In the genomic region with DNA sequence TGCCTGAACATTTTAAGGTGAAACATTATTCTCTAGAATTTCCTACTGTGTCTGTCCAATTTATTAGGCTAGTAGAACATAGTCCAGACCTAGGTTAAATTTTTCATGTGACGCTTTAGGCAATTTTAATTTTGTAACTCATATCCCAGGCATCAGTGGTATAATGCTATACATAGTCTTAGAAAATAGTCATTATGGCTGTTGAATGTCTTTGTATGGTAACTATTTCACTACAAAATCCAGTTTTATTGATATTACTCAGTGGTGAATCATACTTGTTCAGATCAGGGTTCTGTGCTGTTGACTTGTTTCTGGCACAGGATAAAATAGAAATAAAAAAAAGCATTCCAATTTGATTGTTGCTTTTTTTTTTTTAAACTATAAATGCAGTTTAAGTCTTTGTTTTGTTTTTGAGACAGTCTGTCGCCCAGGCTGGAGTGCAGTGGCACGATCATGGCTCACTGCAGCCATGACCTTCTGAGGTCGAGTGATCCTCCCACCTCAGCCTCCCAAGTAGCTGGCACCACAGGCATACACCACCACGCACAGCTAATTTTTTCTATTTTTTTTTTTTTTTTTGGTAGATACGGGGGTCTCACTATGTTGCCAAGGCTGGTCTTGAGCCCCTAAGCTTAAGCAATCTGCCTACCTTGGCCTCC, we compare ENCODE assay signal across 13 cellular contexts.
A peak's percentile ranks its signal among the peaks of the same experiment; 100 is the strongest.
DNase-seq lines count a peak whose midpoint lies in the region; ATAC-seq and TF ChIP-seq lines count a peak whose summit lies in the region.
"Had no signal": no experiment of that assay in that cellular context is flagged by ENCODE, and none has a peak within 500 bp of the region (broad histone marks: within the 10 kb centered on the region; RNA-seq: fewer than 3 reads in every experiment).

No MANE protein-coding gene starts in this region.

- no peak for DNase-seq in activated CD8-positive, alpha-beta T cell treated with anti-CD3 and anti-CD28 coated beads for 36 hours
- no peak for DNase-seq in activated CD8-positive, alpha-beta T cell treated with anti-CD3 and anti-CD28 coated beads, Interleukin-2, amount 10 ng/mL, durations not matched to agents 7 days and 5 days
- DNase-seq in RKO (ENCODE audit: low spot score) (peak; percentile 30), fibroblast of gingiva (ENCODE audit: low read depth) (peak; percentile 19), NCI-H2171 treated with DMSO at 0.1 percent for 48 hours (lab: John Stamatoyannopoulos, UW) (no peak)
- DNase-seq: activated naive CD8-positive, alpha-beta T cell treated with anti-CD3 and anti-CD28 coated beads, Interleukin-2, amount 10 ng/mL, durations not matched to agents 7 days and 5 days; NCI-H1092; NCI-H526; psoas muscle had no signal

- H3K36me3 Mint-ChIP-seq in activated CD8-positive, alpha-beta T cell treated with anti-CD3 and anti-CD28 coated beads for 36 hours (ENCODE audit: low read depth) = peaks cover 28% of the 10 kb centered on the region
- H3K36me3 Mint-ChIP-seq in activated CD8-positive, alpha-beta T cell treated with anti-CD3 and anti-CD28 coated beads, Interleukin-2, amount 10 ng/mL, durations not matched to agents 7 days and 5 days (ENCODE audit: low read depth) = peaks cover 29% of the 10 kb centered on the region
- peaks cover 43% of the 10 kb centered on the region for H3K36me3 Mint-ChIP-seq in stimulated activated naive CD8-positive, alpha-beta T cell treated with anti-CD3 and anti-CD28 coated beads, Interleukin-15, Interleukin-2, amounts not matched to agents 100 ng/mL and 50 ng/mL, for 24 hours (ENCODE audit: low read depth)

- no peaks in the 10 kb centered on the region for H3K9me3 Mint-ChIP-seq in activated CD8-positive, alpha-beta T cell treated with anti-CD3 and anti-CD28 coated beads for 36 hours
- no peaks in the 10 kb centered on the region for H3K9me3 Mint-ChIP-seq in activated CD8-positive, alpha-beta T cell treated with anti-CD3 and anti-CD28 coated beads, Interleukin-2, amount 10 ng/mL, durations not matched to agents 7 days and 5 days (ENCODE audit: insufficient read depth)
- no peaks in the 10 kb centered on the region for H3K9me3 Mint-ChIP-seq in stimulated activated naive CD8-positive, alpha-beta T cell treated with anti-CD3 and anti-CD28 coated beads, Interleukin-15, Interleukin-2, amounts not matched to agents 100 ng/mL and 50 ng/mL, for 24 hours
- H3K9me3 Mint-ChIP-seq: activated naive CD8-positive, alpha-beta T cell treated with anti-CD3 and anti-CD28 coated beads, Interleukin-2, amount 10 ng/mL, durations not matched to agents 7 days and 5 days; mesothelial cell of epicardium had no signal

- POLR2A ChIA-PET in activated CD8-positive, alpha-beta T cell treated with anti-CD3 and anti-CD28 coated beads for 36 hours (lab: Charles Lee) = no interaction called here
- POLR2A ChIA-PET in activated CD8-positive, alpha-beta T cell treated with anti-CD3 and anti-CD28 coated beads, Interleukin-2, amount 10 ng/mL, durations not matched to agents 7 days and 5 days (lab: Charles Lee) = interaction anchor here (0.5 kb wide), 1 partner anchor 8 kb away, joined by 5 read pairs; no protein-coding TSS in a partner anchor

- H3K4me3 Mint-ChIP-seq in activated CD8-positive, alpha-beta T cell treated with anti-CD3 and anti-CD28 coated beads for 36 hours = no peak overlapping the region
- no peak overlapping the region for H3K4me3 Mint-ChIP-seq in activated CD8-positive, alpha-beta T cell treated with anti-CD3 and anti-CD28 coated beads, Interleukin-2, amount 10 ng/mL, durations not matched to agents 7 days and 5 days
- H3K4me3 Mint-ChIP-seq in stimulated activated naive CD8-positive, alpha-beta T cell treated with anti-CD3 and anti-CD28 coated beads, Interleukin-15, Interleukin-2, amounts not matched to agents 100 ng/mL and 50 ng/mL, for 24 hours = no peak overlapping the region
- H3K4me3 Mint-ChIP-seq: activated naive CD8-positive, alpha-beta T cell treated with anti-CD3 and anti-CD28 coated beads, Interleukin-2, amount 10 ng/mL, durations not matched to agents 7 days and 5 days; mesothelial cell of epicardium had no signal

- CTCF ChIA-PET in activated CD8-positive, alpha-beta T cell treated with anti-CD3 and anti-CD28 coated beads for 36 hours (lab: Charles Lee) = interaction anchor here (0.6 to 0.9 kb wide), 2 partner anchors 26 to 31 kb away, joined by 3 read pairs; no protein-coding TSS in a partner anchor
- CTCF ChIA-PET in activated CD8-positive, alpha-beta T cell treated with anti-CD3 and anti-CD28 coated beads, Interleukin-2, amount 10 ng/mL, durations not matched to agents 7 days and 5 days (lab: Charles Lee) = no interaction called here

- ATAC-seq in activated CD8-positive, alpha-beta T cell treated with anti-CD3 and anti-CD28 coated beads for 36 hours = peak; percentile 63
- no peak for ATAC-seq in activated CD8-positive, alpha-beta T cell treated with anti-CD3 and anti-CD28 coated beads, Interleukin-2, amount 10 ng/mL, durations not matched to agents 7 days and 5 days
- ATAC-seq in HG03159 (IDR thresholded peaks at IDR 0.05; ENCODE audit: unreplicated experiment) = no peak
- ATAC-seq in GM18517 (IDR thresholded peaks at IDR 0.05; ENCODE audit: unreplicated experiment) = no peak

- H3K27me3 Mint-ChIP-seq in activated CD8-positive, alpha-beta T cell treated with anti-CD3 and anti-CD28 coated beads for 36 hours = no peaks in the 10 kb centered on the region
- no peaks in the 10 kb centered on the region for H3K27me3 Mint-ChIP-seq in activated CD8-positive, alpha-beta T cell treated with anti-CD3 and anti-CD28 coated beads, Interleukin-2, amount 10 ng/mL, durations not matched to agents 7 days and 5 days (ENCODE audit: low read depth)
- no peaks in the 10 kb centered on the region for H3K27me3 Mint-ChIP-seq in stimulated activated naive CD8-positive, alpha-beta T cell treated with anti-CD3 and anti-CD28 coated beads, Interleukin-15, Interleukin-2, amounts not matched to agents 100 ng/mL and 50 ng/mL, for 24 hours
- H3K27me3 Mint-ChIP-seq: activated naive CD8-positive, alpha-beta T cell treated with anti-CD3 and anti-CD28 coated beads, Interleukin-2, amount 10 ng/mL, durations not matched to agents 7 days and 5 days had no signal

- H3K27ac Mint-ChIP-seq in activated CD8-positive, alpha-beta T cell treated with anti-CD3 and anti-CD28 coated beads for 36 hours = peak overlapping the region; percentile 68
- H3K27ac Mint-ChIP-seq in activated CD8-positive, alpha-beta T cell treated with anti-CD3 and anti-CD28 coated beads, Interleukin-2, amount 10 ng/mL, durations not matched to agents 7 days and 5 days = no peak overlapping the region
- peak overlapping the region; percentile 58 for H3K27ac Mint-ChIP-seq in stimulated activated naive CD8-positive, alpha-beta T cell treated with anti-CD3 and anti-CD28 coated beads, Interleukin-15, Interleukin-2, amounts not matched to agents 100 ng/mL and 50 ng/mL, for 24 hours
- H3K27ac Mint-ChIP-seq: activated naive CD8-positive, alpha-beta T cell treated with anti-CD3 and anti-CD28 coated beads, Interleukin-2, amount 10 ng/mL, durations not matched to agents 7 days and 5 days had no signal

- intact Hi-C loops in activated CD8-positive, alpha-beta T cell treated with anti-CD3 and anti-CD28 coated beads for 36 hours (cut with micrococcal nuclease) = no loop called here

- no peak for TF ChIP-seq CTCF in activated CD8-positive, alpha-beta T cell treated with anti-CD3 and anti-CD28 coated beads for 36 hours (IDR thresholded peaks at IDR 0.05)

- peaks cover 67% of the 10 kb centered on the region for H3K4me1 Mint-ChIP-seq in activated CD8-positive, alpha-beta T cell treated with anti-CD3 and anti-CD28 coated beads for 36 hours (ENCODE audit: low read depth)
- peaks cover 30% of the 10 kb centered on the region for H3K4me1 Mint-ChIP-seq in activated CD8-positive, alpha-beta T cell treated with anti-CD3 and anti-CD28 coated beads, Interleukin-2, amount 10 ng/mL, durations not matched to agents 7 days and 5 days (ENCODE audit: low read depth)
- H3K4me1 Mint-ChIP-seq in stimulated activated naive CD8-positive, alpha-beta T cell treated with anti-CD3 and anti-CD28 coated beads, Interleukin-15, Interleukin-2, amounts not matched to agents 100 ng/mL and 50 ng/mL, for 24 hours (ENCODE audit: low read depth) = peaks cover 69% of the 10 kb centered on the region

Comparison
In these comparisons a context has a peak if more than half of its experiments do, and no peak if none do; other contexts are left out.
1. DNase-seq: peak in RKO (single experiment) and fibroblast of gingiva (single experiment); none in activated CD8-positive, alpha-beta T cell treated with anti-CD3 and anti-CD28 coated beads for 36 hours (single experiment), activated CD8-positive, alpha-beta T cell treated with anti-CD3 and anti-CD28 coated beads, Interleukin-2, amount 10 ng/mL, durations not matched to agents 7 days and 5 days (single experiment) and NCI-H2171 treated with DMSO at 0.1 percent for 48 hours (single experiment).